ENCODE assay signal across 8 cellular contexts in the genomic region with DNA sequence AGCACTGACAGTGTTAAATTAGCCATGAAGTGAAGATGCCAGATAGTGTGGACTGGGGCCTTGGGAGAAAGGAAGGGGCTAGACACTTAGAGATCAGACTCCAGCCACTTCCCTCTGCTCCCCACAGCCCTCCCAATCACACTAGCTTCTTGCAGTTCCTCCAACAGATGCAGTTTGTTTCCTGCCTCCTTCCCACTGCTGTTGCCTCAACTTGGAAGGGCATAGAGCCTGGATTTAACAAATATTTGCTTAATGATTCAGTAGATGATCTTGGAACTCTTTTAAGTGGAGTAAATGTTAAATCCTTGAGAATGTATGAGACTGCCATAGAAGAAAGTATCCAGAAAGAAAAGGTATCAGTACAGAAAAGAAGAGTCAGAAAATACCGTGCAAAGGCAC. TPM values are rescaled to one million over a fixed set of nuclear protein-coding genes. Genes with fewer than 3 reads are reported as not detected.
DNase-seq lines count a peak whose midpoint lies in the region; ATAC-seq, FAIRE-seq and TF ChIP-seq lines count a peak whose summit lies in the region.

No MANE protein-coding gene starts in this region.

- H3K4me3 Mint-ChIP-seq in astrocyte (ENCODE audit: unreplicated experiment), result peak overlapping the region; percentile 69

- WGBS in right lobe of liver (ENCODE audit: insufficient coverage, low coverage, low lambda C conversion rate, missing lambda C conversion rate), result 7% methylated on average over 1 of the region's 1 CpG

- H3K4me3 ChIP-seq in HFF-Myc (replicated peaks; ENCODE audit: low read depth, low read length) (peak overlapping the region; percentile 70; the same call in 1 of the 2 replicates), astrocyte (ENCODE audit: insufficient read depth, low read depth, low read length) (peak overlapping the region; percentile 59), right lobe of liver (peak overlapping the region in 2 of 3 donors; percentile 94 to 96), upper lobe of right lung (peak overlapping the region; percentile 96)

- H3K79me2 ChIP-seq in astrocyte (ENCODE audit: insufficient read depth, low read length), result peaks cover 36% of the 10 kb centered on the region

- peak in 2 of 4 donors; percentile 4 to 9 for ATAC-seq in right lobe of liver
- no peak for ATAC-seq in upper lobe of right lung
- ATAC-seq in HG02885 (IDR thresholded peaks at IDR 0.05; ENCODE audit: poor library complexity, unreplicated experiment), result no peak
- ATAC-seq in GM19397 (IDR thresholded peaks at IDR 0.05; ENCODE audit: unreplicated experiment), result no peak

- peak overlapping the region; percentile 96 for H3K27ac ChIP-seq in 22Rv1
- H3K27ac ChIP-seq in astrocyte (ENCODE audit: low read depth, low read length), result peak overlapping the region; percentile 99
- H3K27ac ChIP-seq in right lobe of liver, result peak overlapping the region; percentile 96 to 97 (median 97)
- peak overlapping the region; percentile 99 for H3K27ac ChIP-seq in upper lobe of right lung

- H3K9ac ChIP-seq in astrocyte (ENCODE audit: low read length), result peak overlapping the region; percentile 94

- H3K27me3 ChIP-seq in astrocyte (ENCODE audit: insufficient read depth, low read length) (no peaks in the 10 kb centered on the region), right lobe of liver (no peaks in the 10 kb centered on the region), upper lobe of right lung (no peaks in the 10 kb centered on the region)

- peaks cover 17% of the 10 kb centered on the region for H3K4me1 Mint-ChIP-seq in astrocyte (ENCODE audit: low read depth, unreplicated experiment)

- H3K36me3 ChIP-seq in astrocyte (ENCODE audit: insufficient read depth, low read length) (peaks cover 18% of the 10 kb centered on the region), right lobe of liver (peaks cover 0 to 21% (median 8%) of the 10 kb centered on the region in 4 donors), upper lobe of right lung (peaks cover 23% of the 10 kb centered on the region)

- H4K20me1 ChIP-seq in astrocyte (ENCODE audit: insufficient read depth, low read length), result peaks cover 28% of the 10 kb centered on the region

- TF ChIP-seq CTCF in 22Rv1 (IDR thresholded peaks at IDR 0.05), result no peak
- TF ChIP-seq CTCF in HFF-Myc (IDR thresholded peaks at IDR 0.05; ENCODE audit: low read depth, low read length, missing control alignments), result no peak
- no peak for TF ChIP-seq CTCF in astrocyte (IDR thresholded peaks at IDR 0.05; ENCODE audit: insufficient read depth, low read depth, low read length)
- TF ChIP-seq CTCF in right lobe of liver (IDR thresholded peaks at IDR 0.05), result no peak
- no peak for TF ChIP-seq CTCF in upper lobe of right lung (IDR thresholded peaks at IDR 0.05)

- TF ChIP-seq POLR2A in right lobe of liver (IDR thresholded peaks at IDR 0.05), result no peak

- H3K4me1 ChIP-seq in astrocyte (ENCODE audit: insufficient read depth, low read length), result peaks cover 15% of the 10 kb centered on the region
- H3K4me1 ChIP-seq in right lobe of liver, result peaks cover 0 to 36% (median 11%) of the 10 kb centered on the region in 4 donors
- peaks cover 32% of the 10 kb centered on the region for H3K4me1 ChIP-seq in upper lobe of right lung

- intact Hi-C loops in right lobe of liver (cut with DNase I) (no loop called here), upper lobe of right lung (cut with DNase I) (no loop called here)

- no peaks in the 10 kb centered on the region for H3K9me3 ChIP-seq in astrocyte (ENCODE audit: insufficient read depth, low read depth, low read length)
- H3K9me3 ChIP-seq in right lobe of liver, result no peaks in the 10 kb centered on the region
- H3K9me3 ChIP-seq in upper lobe of right lung, result no peaks in the 10 kb centered on the region

- DNase-seq in HFF-Myc (ENCODE audit: extremely low read depth, low read depth) (no peak), astrocyte (ENCODE audit: low read depth) (peak; percentile 84), right lobe of liver (no peak), upper lobe of right lung (no peak), ecto neural progenitor cell (ENCODE audit: low spot score) (no peak)

- peaks cover 1% of the 10 kb centered on the region for H3K9me3 Mint-ChIP-seq in astrocyte (ENCODE audit: unreplicated experiment)

- H2AFZ ChIP-seq in astrocyte (ENCODE audit: low read depth, low read length), result peak overlapping the region; percentile 32

- peak overlapping the region; percentile 2 for H3K27ac Mint-ChIP-seq in astrocyte (ENCODE audit: unreplicated experiment)

- H3K4me2 ChIP-seq in astrocyte (ENCODE audit: low read length), result peak overlapping the region; percentile 87

- H3K27me3 Mint-ChIP-seq in astrocyte (ENCODE audit: low read depth, unreplicated experiment), result no peaks in the 10 kb centered on the region

- peak; percentile 29 for FAIRE-seq in astrocyte (lab: Jason Lieb, UNC)

- H3K36me3 Mint-ChIP-seq in astrocyte (ENCODE audit: low read depth, unreplicated experiment), result peaks cover 2% of the 10 kb centered on the region

RNA-seq across cellular contexts. Expression of a gene that starts 1.5 kb away (rescaled TPM):
- total RNA-seq in astrocyte (311 and 322 TPM in 2 replicates), right lobe of liver (100 to 1,000 TPM; 176 to 239 (median 210) TPM), upper lobe of right lung (158 TPM)

RNA-seq across cellular contexts. Expression of a gene that starts 54.2 kb away (rescaled TPM):
- total RNA-seq in astrocyte, result 46.2 and 48.9 TPM in 2 replicates
- 10 to 100 TPM; 29.9 to 81.5 (median 36.7) TPM for total RNA-seq in right lobe of liver
- total RNA-seq in upper lobe of right lung, result 108 TPM
